ENCODE assay signal across 9 cellular contexts in genomic region chr14:68199465-68200145, GRCh38.
A peak's percentile ranks its signal among the peaks of the same experiment; 100 is the strongest.
DNase-seq lines count a peak whose midpoint lies in the region; ATAC-seq and TF ChIP-seq lines count a peak whose summit lies in the region.
"Had no signal": no experiment of that assay in that cellular context is flagged by ENCODE, and none has a peak within 500 bp of the region (broad histone marks: within the 10 kb centered on the region; RNA-seq: fewer than 3 reads in every experiment).

No MANE protein-coding gene starts in this region.

- no peak overlapping the region for H3K27ac ChIP-seq in mesendoderm (ENCODE audit: low read depth, low read length)
- H3K27ac ChIP-seq in upper lobe of right lung, result peak overlapping the region; percentile 56
- H3K27ac ChIP-seq: PC-9 had no signal

- H3K18ac ChIP-seq in mesendoderm (ENCODE audit: low read length), result no peak overlapping the region

- no peaks in the 10 kb centered on the region for H3K79me2 ChIP-seq in mesendoderm (ENCODE audit: control insufficient read depth, insufficient read depth, low read length)

- H2BK120ac ChIP-seq in mesendoderm (ENCODE audit: low read depth, low read length), result no peak overlapping the region

- H3K36me3 ChIP-seq in mesendoderm (ENCODE audit: control insufficient read depth, insufficient read depth, low read length), result no peaks in the 10 kb centered on the region
- no peaks in the 10 kb centered on the region for H3K36me3 ChIP-seq in upper lobe of right lung

- H3K56ac ChIP-seq in mesendoderm (ENCODE audit: low read length), result no peak overlapping the region

- no peak overlapping the region for H3K23ac ChIP-seq in mesendoderm (ENCODE audit: low read length)

- no peak overlapping the region for H4K8ac ChIP-seq in mesendoderm (ENCODE audit: low read depth, low read length)

- H2BK5ac ChIP-seq in mesendoderm (ENCODE audit: low read length), result no peak overlapping the region

- no peak overlapping the region for H2AK5ac ChIP-seq in mesendoderm (ENCODE audit: low read length)

- no peak overlapping the region for H4K5ac ChIP-seq in mesendoderm (ENCODE audit: low read length)

- no peaks in the 10 kb centered on the region for H3K79me1 ChIP-seq in mesendoderm (ENCODE audit: low read length)

- H3K27me3 ChIP-seq in mesendoderm (ENCODE audit: insufficient read depth, low read length, poor library complexity), result no peaks in the 10 kb centered on the region
- no peaks in the 10 kb centered on the region for H3K27me3 ChIP-seq in upper lobe of right lung

- no peaks in the 10 kb centered on the region for H3K9me3 ChIP-seq in upper lobe of right lung

- TF ChIP-seq CTCF in epithelial cell of esophagus (IDR thresholded peaks at IDR 0.05; ENCODE audit: insufficient read depth, low read depth, low read length, missing control alignments) (peak; percentile 19), upper lobe of right lung (IDR thresholded peaks at IDR 0.05) (no peak)

- ATAC-seq in upper lobe of right lung (no peak), GM19455 (IDR thresholded peaks at IDR 0.05; ENCODE audit: unreplicated experiment) (no peak)

- H2BK15ac ChIP-seq in mesendoderm (replicated peaks; ENCODE audit: low read depth), result no peak overlapping the region

- H3K4me3 ChIP-seq in epithelial cell of esophagus (ENCODE audit: low read length) (no peak overlapping the region), mesendoderm (ENCODE audit: low read length) (no peak overlapping the region), upper lobe of right lung (no peak overlapping the region)
- H3K4me3 ChIP-seq: PC-9 had no signal

- WGBS in mesendoderm (ENCODE audit: extremely low coverage, insufficient coverage, low lambda C conversion rate), result no CpG with 5 or more reads among the region's 8 CpGs

- no peak overlapping the region for H3K4ac ChIP-seq in mesendoderm (ENCODE audit: low read depth, low read length)

- H3K9ac ChIP-seq in mesendoderm (ENCODE audit: low read length), result no peak overlapping the region

- H3K4me1 ChIP-seq in mesendoderm (ENCODE audit: control insufficient read depth, low read depth, low read length) (peaks cover 2% of the 10 kb centered on the region), upper lobe of right lung (peaks cover 4% of the 10 kb centered on the region)

- intact Hi-C loops in upper lobe of right lung (cut with DNase I), result no loop called here

- DNase-seq in NCI-H345 (lab: John Stamatoyannopoulos, UW) (peak; percentile 51), NCI-H345 treated with DMSO at 0.1 percent for 48 hours (lab: John Stamatoyannopoulos, UW; ENCODE audit: unreplicated experiment) (no peak), epithelial cell of esophagus (ENCODE audit: low read depth) (peak; percentile 13), mesendoderm (peak; percentile 76), upper lobe of right lung (no peak), ureter (ENCODE audit: low spot score) (no peak), DMS 273 (lab: John Stamatoyannopoulos, UW; ENCODE audit: unreplicated experiment) (no peak)
- DNase-seq: PC-9 had no signal

- H3K4me2 ChIP-seq in mesendoderm (ENCODE audit: low read length), result no peak overlapping the region
- H3K4me2 ChIP-seq: PC-9 had no signal

Comparison
In these comparisons a context has a peak if more than half of its experiments do, and no peak if none do; other contexts are left out.
1. DNase-seq: peak in NCI-H345 (single experiment), epithelial cell of esophagus (single experiment) and mesendoderm (single experiment); none in NCI-H345 treated with DMSO at 0.1 percent for 48 hours (single experiment), upper lobe of right lung (single experiment), ureter (single experiment) and DMS 273 (single experiment).